9 cellular contexts compared by ENCODE assay signal in genomic region chr7:118590107-118590506, GRCh38.
DNase-seq lines count a peak whose midpoint lies in the region; ATAC-seq and TF ChIP-seq lines count a peak whose summit lies in the region.
"Had no signal": no experiment of that assay in that cellular context is flagged by ENCODE, and none has a peak within 500 bp of the region (broad histone marks: within the 10 kb centered on the region; RNA-seq: fewer than 3 reads in every experiment).

No MANE protein-coding gene starts in this region.

- H3K4me2 ChIP-seq in PC-9, result no peak overlapping the region

- no TSS peak for BruUV-seq in PC-9 (replicated peaks; lab: Mats Ljungman, UMichigan)

- CTCF ChIA-PET in PC-9 (lab: Charles Lee), result no interaction called here

- H3K4me1 Mint-ChIP-seq in neural crest cell (no peaks in the 10 kb centered on the region), natural killer cell (no peaks in the 10 kb centered on the region)

- no peak overlapping the region for H3K4me3 ChIP-seq in PC-9

- H3K36me3 ChIP-seq in PC-9 (ENCODE audit: low read depth), result no peaks in the 10 kb centered on the region

- no peaks in the 10 kb centered on the region; the same call in 1 of the 2 replicates for H3K9me3 ChIP-seq in PC-9 (ENCODE audit: insufficient read depth, low read depth)

- H3K79me2 ChIP-seq in PC-9 (ENCODE audit: low read depth), result no peaks in the 10 kb centered on the region

- ATAC-seq in HG02884 (IDR thresholded peaks at IDR 0.05; ENCODE audit: unreplicated experiment), result peak; percentile 73
- no peak for ATAC-seq in natural killer cell

- H3K4me3 Mint-ChIP-seq in neural crest cell, result no peak overlapping the region
- H3K4me3 Mint-ChIP-seq in natural killer cell, result no peak overlapping the region

- POLR2A ChIA-PET in PC-9 (lab: Charles Lee; ENCODE audit: unreplicated experiment), result no interaction called here

- H3K9me2 ChIP-seq in PC-9 (ENCODE audit: insufficient read depth), result no peaks in the 10 kb centered on the region

- H3F3A ChIP-seq in PC-9 (ENCODE audit: insufficient read depth, low read depth), result no peaks in the 10 kb centered on the region

- H3K27me3 ChIP-seq in PC-9 (ENCODE audit: insufficient read depth, low read depth), result no peaks in the 10 kb centered on the region

- intact Hi-C loops in PC-9 (cut with micrococcal nuclease; ENCODE audit: unreplicated experiment) (no loop called here), natural killer cell (cut with micrococcal nuclease) (no loop called here)

- no peaks in the 10 kb centered on the region for H4K20me1 ChIP-seq in PC-9 (ENCODE audit: insufficient read depth)

- H3K27ac Mint-ChIP-seq in neural crest cell (ENCODE audit: unreplicated experiment) (no peak overlapping the region), natural killer cell (no peak overlapping the region)

- TF ChIP-seq CTCF in PC-9 (conservative IDR thresholded peaks at IDR 0.05), result peak; percentile 49
- TF ChIP-seq CTCF in neural crest cell (conservative IDR thresholded peaks at IDR 0.05), result peak; percentile 53
- TF ChIP-seq CTCF in natural killer cell (IDR thresholded peaks at IDR 0.05), result no peak

- H3K36me3 Mint-ChIP-seq in neural crest cell (ENCODE audit: low read depth) (peaks cover 7% of the 10 kb centered on the region), natural killer cell (no peaks in the 10 kb centered on the region)

- H3K4me1 ChIP-seq in PC-9 (replicated peaks; ENCODE audit: insufficient read depth), result no peaks in the 10 kb centered on the region

- H3K27ac ChIP-seq in PC-9 (no peak overlapping the region), caudate nucleus (ENCODE audit: low read depth, low read length) (no peak overlapping the region)

- peak; percentile 14 for DNase-seq in NCI-H2171 treated with DMSO at 0.1 percent for 48 hours (lab: John Stamatoyannopoulos, UW)
- DNase-seq in NCI-H2171 (lab: John Stamatoyannopoulos, UW), result no peak
- peak in 1 of 2 experiments; percentile 7 for DNase-seq in PC-9
- no peak for DNase-seq in neural crest cell (ENCODE audit: low read depth, low spot score)
- no peak for DNase-seq in natural killer cell
- no peak for DNase-seq in caudate nucleus (lab: John Stamatoyannopoulos, UW)
- no peak for DNase-seq in effector CD4-positive, alpha-beta T cell
- DNase-seq: effector memory CD4-positive, alpha-beta T cell had no signal

- no peak overlapping the region for H2AFZ ChIP-seq in PC-9

- H3K27me3 Mint-ChIP-seq in neural crest cell (ENCODE audit: low read depth) (no peaks in the 10 kb centered on the region), natural killer cell (ENCODE audit: low read depth in 2 of 2) (no peaks in the 10 kb centered on the region)

- H3K9me3 Mint-ChIP-seq in neural crest cell (peaks cover 23% of the 10 kb centered on the region), natural killer cell (peaks cover 8 to 11% of the 10 kb centered on the region in 2 donors)
